Comparison of ENCODE assay signal across 8 cellular contexts in genomic region chr4:8406887-8407286, GRCh38. TPM values are rescaled to one million over a fixed set of nuclear protein-coding genes. Genes with fewer than 3 reads are reported as not detected.
DNase-seq lines count a peak whose midpoint lies in the region; ATAC-seq and TF ChIP-seq lines count a peak whose summit lies in the region.
"Not testable (repeated sequence)": the region's sequence is repeated elsewhere in the genome, so short reads cannot be mapped to it uniquely, and the experiment has no call there.

No MANE protein-coding gene starts in this region.

- H3K27ac ChIP-seq in brain microvascular endothelial cell = not testable (repeated sequence)

- H3K27ac Mint-ChIP-seq in WTC11 = not testable (repeated sequence)

- not testable (repeated sequence) for H3K4me3 Mint-ChIP-seq in WTC11

- in situ Hi-C loops in brain microvascular endothelial cell (cut with HindIII; ENCODE audit: low pct_ligation_motif_present, low sequenced_read_pairs) = loop anchor here (25.0 kb wide), 1 partner anchor 145 kb away; the partner anchor contains the start of gene HTRA3

- peaks cover 13% of the 10 kb centered on the region for H3K9me3 Mint-ChIP-seq in WTC11

- not testable (repeated sequence) for H3K36me3 ChIP-seq in brain microvascular endothelial cell (replicated peaks)

- not testable (repeated sequence) for ATAC-seq in WTC11

- peaks cover 13% of the 10 kb centered on the region for H3K4me1 Mint-ChIP-seq in WTC11

- CTCF ChIA-PET in WTC11 (lab: Charles Lee) = interaction anchor here (1.3 to 3.5 kb wide), 7 partner anchors 21 to 230 kb away, joined by 3 to 23 read pairs (median 9); no protein-coding TSS in a partner anchor

- not testable (repeated sequence) for H3K27me3 ChIP-seq in brain microvascular endothelial cell (replicated peaks)

- peaks cover 20% of the 10 kb centered on the region for H3K36me3 Mint-ChIP-seq in WTC11

- not testable (repeated sequence) for H3K27me3 Mint-ChIP-seq in WTC11 (ENCODE audit: low read depth)

- not testable (repeated sequence) for H3K4me3 ChIP-seq in AG09309 (ENCODE audit: control insufficient read depth, low read depth, low read length); GM12875 (ENCODE audit: low read depth, low read length); brain microvascular endothelial cell (ENCODE audit: low read depth, low read length); fibroblast of villous mesenchyme (ENCODE audit: low read depth, low read length)

- peak; percentile 41 for TF ChIP-seq CTCF in AG09309 (IDR thresholded peaks at IDR 0.05; ENCODE audit: control insufficient read depth, insufficient read depth, low read depth, low read length, missing control alignments)
- peak; percentile 17; the same call in 1 of the 2 replicates for TF ChIP-seq CTCF in GM12875 (IDR thresholded peaks at IDR 0.05; ENCODE audit: borderline replicate concordance, insufficient read depth, low read depth, low read length)
- peak; percentile 52 for TF ChIP-seq CTCF in WTC11 (IDR thresholded peaks at IDR 0.05)
- peak; percentile 62 for TF ChIP-seq CTCF in brain microvascular endothelial cell (IDR thresholded peaks at IDR 0.05; ENCODE audit: low read depth, low read length, missing control alignments)
- peak; percentile 48 for TF ChIP-seq CTCF in fibroblast of villous mesenchyme (IDR thresholded peaks at IDR 0.05; ENCODE audit: insufficient read depth, low read depth, low read length)

- DNase-seq in AG09309 (ENCODE audit: low read depth) = not testable (repeated sequence)
- DNase-seq in NCI-H2227 (lab: John Stamatoyannopoulos, UW; ENCODE audit: unreplicated experiment) (peak; percentile 1), WTC11 (ENCODE audit: low spot score) (peak; percentile 76), brain microvascular endothelial cell (peak; percentile 57), fibroblast of villous mesenchyme (ENCODE audit: low read depth) (peak; percentile 36), midbrain (lab: John Stamatoyannopoulos, UW) (peak; percentile 19)
- peak; percentile 35 for DNase-seq in stimulated activated CD4-positive, alpha-beta T cell treated with anti-CD3 and anti-CD28 coated beads, Interleukin-15, amount 100 ng/mL, for 24 hours

- POLR2A ChIA-PET in WTC11 (lab: Charles Lee) = not testable (repeated sequence)

RNA-seq across cellular contexts. Expression of gene ACOX3, which starts 33.6 kb away (rescaled TPM):
- total RNA-seq in WTC11 (2021) = 10.6 to 10.7 TPM (median 10.6 TPM) in 3 replicates
- total RNA-seq in fibroblast of villous mesenchyme = 26.8 and 32.5 TPM in 2 replicates

RNA-seq across cellular contexts. Expression of gene TRMT44, which starts 33.7 kb away (rescaled TPM):
- total RNA-seq in WTC11 (2021) (25.6 to 29.6 TPM (median 28.4 TPM) in 3 replicates), fibroblast of villous mesenchyme (17.4 and 19.4 TPM in 2 replicates)
